8 cellular contexts compared by ENCODE assay signal in genomic region chr14:36720657-36721056, GRCh38. TPM values are rescaled to one million over a fixed set of nuclear protein-coding genes. Genes with fewer than 3 reads are reported as not detected.
"Had no signal": no experiment of that assay in that cellular context is flagged by ENCODE, and none has a peak within 500 bp of the region (broad histone marks: within the 10 kb centered on the region; RNA-seq: fewer than 3 reads in every experiment).

No MANE protein-coding gene starts in this region.

- H3K4me3 ChIP-seq: GM23338 had no signal

- H3K4me2 ChIP-seq: GM23338 had no signal

- FAIRE-seq: H1, H54, HTR-8/SVneo had no signal

- H3K9me3 Mint-ChIP-seq: GM23338, H9 had no signal

- DNase-seq: H9, HCEC 1CT, IMR-90, KBM-7 had no signal

- H2AFZ ChIP-seq: GM23338 had no signal

- H3K27ac Mint-ChIP-seq: GM23338, H9 had no signal

- H3K4me3 Mint-ChIP-seq: GM23338, H9 had no signal

- ATAC-seq: GM23338 had no signal

RNA-seq across cellular contexts. Expression of gene PAX9, which starts 59.0 kb away (rescaled TPM):
- total RNA-seq: GM23338, H1, H9, IMR-90 had no signal
- polyA plus RNA-seq: IMR-90 had no signal
